Comparison of ENCODE assay signal across 20 cellular contexts in the genomic region with DNA sequence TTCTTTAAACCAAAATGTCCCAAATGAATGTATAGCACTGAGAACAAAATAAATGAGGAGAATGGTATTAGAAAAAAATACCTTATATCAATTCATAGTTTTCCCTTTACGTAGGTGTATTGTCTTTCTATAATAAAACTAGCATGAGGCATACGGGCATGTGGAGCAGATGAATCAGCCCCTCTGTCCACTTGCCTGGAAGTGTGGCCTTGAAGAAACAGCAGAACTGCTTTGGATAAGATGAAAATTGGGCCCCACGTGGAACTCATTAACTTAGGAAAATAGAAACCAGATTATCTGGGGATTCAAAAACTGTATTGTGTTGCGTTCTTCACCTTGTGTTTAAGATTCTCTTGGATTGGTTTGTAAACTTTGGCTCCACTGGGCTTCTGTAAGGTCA.
DNase-seq lines count a peak whose midpoint lies in the region; ATAC-seq and TF ChIP-seq lines count a peak whose summit lies in the region.
"Had no signal": no experiment of that assay in that cellular context is flagged by ENCODE, and none has a peak within 500 bp of the region (broad histone marks: within the 10 kb centered on the region; RNA-seq: fewer than 3 reads in every experiment).

No MANE protein-coding gene starts in this region.

- peaks cover 5 to 11% of the 10 kb centered on the region in 2 donors for H3K36me3 Mint-ChIP-seq in activated naive CD4-positive, alpha-beta T cell treated with anti-CD3 and anti-CD28 coated beads, Interleukin-2, amount 50 U/mL, for 72 hours
- H3K36me3 Mint-ChIP-seq: type B pancreatic cell had no signal

- no peak overlapping the region for H2AFZ ChIP-seq in PC-3 (ENCODE audit: low read length)

- H3F3A ChIP-seq in PC-3 (ENCODE audit: low read length, unreplicated experiment): no peaks in the 10 kb centered on the region

- POLR2A ChIA-PET in PC-3 (lab: Charles Lee; ENCODE audit: unreplicated experiment): no interaction called here

- H3K9ac ChIP-seq in adipocyte (ENCODE audit: low read length) (no peak overlapping the region), PC-3 (ENCODE audit: low read length) (no peak overlapping the region)

- no peaks in the 10 kb centered on the region for H3K27me3 ChIP-seq in adipocyte (replicated peaks; ENCODE audit: control insufficient read depth, insufficient read depth, low read length)
- H3K27me3 ChIP-seq in PC-3 (ENCODE audit: low read length): no peaks in the 10 kb centered on the region
- H3K27me3 ChIP-seq: SJCRH30 had no signal

- no peak overlapping the region for H3K27ac Mint-ChIP-seq in activated naive CD4-positive, alpha-beta T cell treated with anti-CD3 and anti-CD28 coated beads, Interleukin-2, amount 50 U/mL, for 72 hours
- H3K27ac Mint-ChIP-seq: type B pancreatic cell had no signal

- no peaks in the 10 kb centered on the region for H3K4me1 ChIP-seq in adipocyte (ENCODE audit: control insufficient read depth, insufficient read depth, low read length)
- no peaks in the 10 kb centered on the region for H3K4me1 ChIP-seq in PC-3 (ENCODE audit: insufficient read depth, low read length)
- H3K4me1 ChIP-seq: psoas muscle, SJCRH30 had no signal

- intact Hi-C loops in PC-3 (cut with micrococcal nuclease): no loop called here

- H3K4me2 ChIP-seq in PC-3 (ENCODE audit: low read length): no peak overlapping the region

- no peak overlapping the region for H3K27ac ChIP-seq in PC-3 (ENCODE audit: low read length)
- H3K27ac ChIP-seq: psoas muscle, SJCRH30 had no signal

- peak; percentile 8 for DNase-seq in GM03348 (ENCODE audit: low spot score)
- peak; percentile 83 for DNase-seq in adipocyte (ENCODE audit: low read depth)
- peak; percentile 16 for DNase-seq in fibroblast of mammary gland (ENCODE audit: low read depth)
- DNase-seq in stromal cell of bone marrow (ENCODE audit: low read depth): peak; percentile 1
- DNase-seq in PC-3: no peak
- DNase-seq in activated naive CD4-positive, alpha-beta T cell treated with anti-CD3 and anti-CD28 coated beads, Interleukin-2, amount 50 U/mL, for 72 hours (ENCODE audit: low spot score in 2 of 2): no peak
- DNase-seq: activated CD4-positive, alpha-beta T cell treated with anti-CD3 and anti-CD28 coated beads for 36 hours; activated naive CD4-positive, alpha-beta T cell treated with Interleukin-2 at 50 U/mL for 16 hours; activated T-cell treated with anti-CD3 and anti-CD28 coated beads, Interleukin-2, amount 50 U/mL, for 4 hours; anterior cingulate cortex; hippocampal formation; immature natural killer cell; NCI-H1436 treated with DMSO at 0.1 percent for 48 hours; NCI-H2107; psoas muscle; SJCRH30 had no signal

- TF ChIP-seq CTCF in fibroblast of mammary gland (conservative IDR thresholded peaks at IDR 0.05; ENCODE audit: control insufficient read depth, insufficient read depth, low read depth, low read length) (no peak), PC-3 (conservative IDR thresholded peaks at IDR 0.05; ENCODE audit: low read depth, low read length) (no peak)

- H3K36me3 ChIP-seq in adipocyte (ENCODE audit: control insufficient read depth, insufficient read depth, low read length, severe bottlenecking): no peaks in the 10 kb centered on the region
- no peaks in the 10 kb centered on the region for H3K36me3 ChIP-seq in PC-3 (ENCODE audit: low read depth, low read length)
- H3K36me3 ChIP-seq: SJCRH30 had no signal

- H3K4me3 ChIP-seq in adipocyte (ENCODE audit: low read length) (no peak overlapping the region), fibroblast of mammary gland (ENCODE audit: control insufficient read depth, low read depth, low read length) (no peak overlapping the region), PC-3 (ENCODE audit: low read length) (no peak overlapping the region)
- H3K4me3 ChIP-seq: K562, psoas muscle, SJCRH30 had no signal

- no peaks in the 10 kb centered on the region for H4K20me1 ChIP-seq in PC-3 (ENCODE audit: low read length)

- H3K9me3 ChIP-seq in adipocyte (ENCODE audit: control insufficient read depth, low read length) (no peaks in the 10 kb centered on the region), PC-3 (ENCODE audit: low read length) (no peaks in the 10 kb centered on the region)
- H3K9me3 ChIP-seq: psoas muscle, SJCRH30 had no signal

- peaks cover 4 to 5% of the 10 kb centered on the region in 2 donors for H3K9me3 Mint-ChIP-seq in activated naive CD4-positive, alpha-beta T cell treated with anti-CD3 and anti-CD28 coated beads, Interleukin-2, amount 50 U/mL, for 72 hours
- H3K9me3 Mint-ChIP-seq: immature natural killer cell, type B pancreatic cell had no signal

- ATAC-seq in GM18909 (IDR thresholded peaks at IDR 0.05; ENCODE audit: poor library complexity, unreplicated experiment): no peak
- ATAC-seq in HG03442 (IDR thresholded peaks at IDR 0.05; ENCODE audit: unreplicated experiment): no peak
- no peak for ATAC-seq in PC-3
- no peak for ATAC-seq in activated naive CD4-positive, alpha-beta T cell treated with anti-CD3 and anti-CD28 coated beads, Interleukin-2, amount 50 U/mL, for 72 hours
- ATAC-seq: activated CD4-positive, alpha-beta T cell treated with anti-CD3 and anti-CD28 coated beads for 36 hours; activated T-cell treated with anti-CD3 and anti-CD28 coated beads, Interleukin-2, amount 50 U/mL, for 4 hours; K562; psoas muscle had no signal

- H3K9me2 ChIP-seq in PC-3 (replicated peaks; ENCODE audit: low read length): no peaks in the 10 kb centered on the region

- no peaks in the 10 kb centered on the region for H3K79me2 ChIP-seq in PC-3 (ENCODE audit: low read length)

- BruUV-seq in PC-3 (replicated peaks; lab: Mats Ljungman, UMichigan): no TSS peak

- CTCF ChIA-PET in PC-3 (lab: Charles Lee): no interaction called here

Comparison
In these comparisons a context has a peak if more than half of its experiments do, and no peak if none do; other contexts are left out.
1. DNase-seq: peak in GM03348 (single experiment), adipocyte (single experiment), fibroblast of mammary gland (single experiment) and stromal cell of bone marrow (single experiment); none in PC-3 (single experiment) and activated naive CD4-positive, alpha-beta T cell treated with anti-CD3 and anti-CD28 coated beads, Interleukin-2, amount 50 U/mL, for 72 hours (0 of 2).